In genomic region chr9:124351672-124352468, GRCh38 we compare ENCODE assay signal across 20 cellular contexts.
DNase-seq lines count a peak whose midpoint lies in the region; ATAC-seq, FAIRE-seq and TF ChIP-seq lines count a peak whose summit lies in the region.
"Had no signal": no experiment of that assay in that cellular context is flagged by ENCODE, and none has a peak within 500 bp of the region (broad histone marks: within the 10 kb centered on the region; RNA-seq: fewer than 3 reads in every experiment).

No MANE protein-coding gene starts in this region.

- H3K27me3 ChIP-seq in GM12878 (replicated peaks in 1 of 2; ENCODE audit: control insufficient read depth in 2 of 2, insufficient read depth in 2 of 2, low read length in 1 of 2) (no peaks in the 10 kb centered on the region), suprapubic skin (no peaks in the 10 kb centered on the region), esophagus muscularis mucosa (no peaks in the 10 kb centered on the region)

- RAD21 ChIA-PET in GM12878 (lab: Charles Lee; ENCODE audit: unreplicated experiment) = no interaction called here

- 91% methylated on average over 15 of the region's 15 CpGs for WGBS in GM12878 (ENCODE audit: insufficient coverage, insufficient replicate concordance, low lambda C conversion rate, missing lambda C conversion rate)
- 86% methylated on average over 15 of the region's 15 CpGs for WGBS in suprapubic skin
- 74% methylated on average over 15 of the region's 15 CpGs for WGBS in esophagus muscularis mucosa

- CTCF ChIA-PET in GM12878 (lab: Yijun Ruan, JAX) = interaction anchor here (1.3 kb wide), 1 partner anchor 225 kb away, joined by 5 read pairs; no protein-coding TSS in a partner anchor

- TSS peak; percentile 21 for BruUV-seq in GM12878 (replicated peaks; lab: Mats Ljungman, UMichigan)

- in situ Hi-C loops in GM12878 (cut with MboI) = no loop called here

- intact Hi-C loops in Right ventricle myocardium inferior (cut with DNase I) = no loop called here
- intact Hi-C loops in left cardiac atrium (cut with DNase I) = no loop called here
- intact Hi-C loops in GM12878 (cut with micrococcal nuclease; ENCODE audit: unreplicated experiment) = loop anchor here (10.0 kb wide), 2 partner anchors 227 to 387 kb away; no protein-coding TSS in a partner anchor
- intact Hi-C loops in kidney (cut with DNase I) = no loop called here
- intact Hi-C loops in esophagus muscularis mucosa (cut with DNase I) = no loop called here

- TF ChIP-seq EP300 in GM12878 (IDR thresholded peaks at IDR 0.05; ENCODE audit: borderline replicate concordance in 1 of 2, control insufficient read depth in 1 of 2, low read depth in 2 of 2, low read length in 2 of 2) (no peak), suprapubic skin (IDR thresholded peaks at IDR 0.05) (no peak), esophagus muscularis mucosa (IDR thresholded peaks at IDR 0.05) (no peak)

- H3K36me3 ChIP-seq in GM12878 (ENCODE audit: control insufficient read depth in 2 of 2, insufficient read depth in 2 of 2, low read length in 1 of 2) (peaks cover 50 to 63% of the 10 kb centered on the region in 2 experiments), kidney (ENCODE audit: control insufficient read depth in 1 of 2, insufficient read depth in 2 of 2, low read length in 2 of 2) (peaks cover 32 to 56% of the 10 kb centered on the region in 2 donors), suprapubic skin (peaks cover 95% of the 10 kb centered on the region), esophagus muscularis mucosa (peaks cover 50 to 99% (median 95%) of the 10 kb centered on the region in 4 donors)

- DNase-seq in Right ventricle myocardium inferior (ENCODE audit: missing footprints) (peak; percentile 46), left cardiac atrium (no peak), GM12878 (ENCODE audit: low read depth, low spot score) (no peak), kidney (peak; percentile 72), suprapubic skin (ENCODE audit: low spot score in 2 of 2) (peak; percentile 51 to 78), AG08396 (ENCODE audit: low spot score) (no peak), HT-29 (ENCODE audit: low spot score) (no peak), esophagus muscularis mucosa (ENCODE audit: extremely low spot score) (no peak)
- DNase-seq: activated CD4-positive, alpha-beta T cell treated with anti-CD3 and anti-CD28 coated beads, Interleukin-2, amount 50 U/mL, for 48 hours; CD4-positive, alpha-beta memory T cell; foreskin melanocyte; Kasumi-1; NCI-H1105 treated with DMSO at 0.1 percent for 48 hours; NCI-H82; RPMI8226; stimulated activated CD4-positive, alpha-beta T cell treated with anti-CD3 and anti-CD28 coated beads, Interleukin-12 subunit alpha, Interleukin-12 subunit beta, amount 100 ng/mL, for 4 hours; stimulated activated naive B cell treated with anti-CD40 and anti-IgM and Interleukin-4, amounts not matched to agents 10 μg/mL and 1 μg/mL and 100 μg/mL, for 72 hours had no signal

- no peak for FAIRE-seq in GM12878 (lab: Jason Lieb, UNC)
- no peak for FAIRE-seq in kidney (lab: Jason Lieb, UNC)
- FAIRE-seq: endometrium, urothelium cell line had no signal

- TF ChIP-seq CTCF in GM12878 (IDR thresholded peaks at IDR 0.05 in 2 of 3, conservative IDR thresholded peaks at IDR 0.05 in 1 of 3; ENCODE audit: control insufficient read depth in 2 of 3, extremely low read depth in 1 of 3, insufficient read depth in 1 of 3, low read depth in 3 of 3, low read length in 3 of 3) (no peak), kidney (IDR thresholded peaks at IDR 0.05; ENCODE audit: borderline replicate concordance, extremely low read depth, insufficient read depth) (no peak), suprapubic skin (IDR thresholded peaks at IDR 0.05) (no peak), esophagus muscularis mucosa (IDR thresholded peaks at IDR 0.05) (no peak)

- H2AFZ ChIP-seq in GM12878 (ENCODE audit: control insufficient read depth, low read depth, low read length) = no peak overlapping the region

- no peak overlapping the region for H3K27ac ChIP-seq in GM12878 (ENCODE audit: control insufficient read depth, insufficient read depth)
- H3K27ac ChIP-seq in kidney (ENCODE audit: low read depth in 2 of 2, low read length in 2 of 2) = no peak overlapping the region
- H3K27ac ChIP-seq in suprapubic skin = no peak overlapping the region
- H3K27ac ChIP-seq in esophagus muscularis mucosa (replicated peaks in 1 of 4) = no peak overlapping the region
- H3K27ac ChIP-seq: prostate gland had no signal

- H3K4me3 ChIP-seq in GM12878 = no peak overlapping the region
- H3K4me3 ChIP-seq in kidney (ENCODE audit: low read length in 2 of 2) = no peak overlapping the region
- H3K4me3 ChIP-seq in suprapubic skin = no peak overlapping the region
- no peak overlapping the region for H3K4me3 ChIP-seq in esophagus muscularis mucosa
- H3K4me3 ChIP-seq: prostate gland had no signal

- no peak for ATAC-seq in Right ventricle myocardium inferior
- ATAC-seq in left cardiac atrium = no peak
- no peak for ATAC-seq in GM12878
- ATAC-seq: stimulated activated naive B cell treated with anti-CD40 and anti-IgM and Interleukin-4, amounts not matched to agents 10 μg/mL and 1 μg/mL and 100 μg/mL, for 72 hours had no signal

- SMC1A ChIA-PET in GM12878 (lab: Charles Lee; ENCODE audit: uncharacterized antibody, unreplicated experiment) = interaction anchor here (2.2 kb wide), 1 partner anchor 225 kb away, joined by 7 read pairs; no protein-coding TSS in a partner anchor

- H3K79me2 ChIP-seq in GM12878 (ENCODE audit: control insufficient read depth, insufficient read depth, low read length) = peaks cover 2% of the 10 kb centered on the region; the same call in 1 of the 2 replicates

- POLR2A ChIA-PET in GM12878 (lab: Charles Lee) = interaction anchor here (0.6 kb wide), 1 partner anchor 18 kb away, joined by 7 read pairs; no protein-coding TSS in a partner anchor

- no peak for TF ChIP-seq RAD21 in GM12878 (IDR thresholded peaks at IDR 0.05; ENCODE audit: insufficient read depth, low read depth, low read length)

- no peak overlapping the region for H3K4me2 ChIP-seq in GM12878 (ENCODE audit: control insufficient read depth, insufficient read depth)

- TF ChIP-seq POLR2A in GM12878 (IDR thresholded peaks at IDR 0.05; ENCODE audit: low read depth, low read length) (no peak), suprapubic skin (IDR thresholded peaks at IDR 0.05) (no peak), esophagus muscularis mucosa (IDR thresholded peaks at IDR 0.05; ENCODE audit: low read depth) (no peak)

- H3K9ac ChIP-seq in GM12878 (ENCODE audit: control insufficient read depth, insufficient read depth, low read length) = no peak overlapping the region
- H3K9ac ChIP-seq in kidney (ENCODE audit: low read length in 2 of 2) = no peak overlapping the region

- H3K9me3 ChIP-seq in GM12878 (replicated peaks; ENCODE audit: control insufficient read depth, insufficient read depth, low read length) (no peaks in the 10 kb centered on the region), kidney (ENCODE audit: control insufficient read depth in 1 of 2, low read length in 2 of 2) (no peaks in the 10 kb centered on the region), suprapubic skin (no peaks in the 10 kb centered on the region), esophagus muscularis mucosa (no peaks in the 10 kb centered on the region)
- H3K9me3 ChIP-seq: prostate gland had no signal

- 0 out of 2 replicates have a peak, but pooled peaks cover 14% of the 10 kb centered on the region for H4K20me1 ChIP-seq in GM12878 (ENCODE audit: control insufficient read depth, insufficient read depth)

- H3K4me1 ChIP-seq in GM12878 (ENCODE audit: control insufficient read depth, insufficient read depth, low read length) = no peaks in the 10 kb centered on the region
- H3K4me1 ChIP-seq in kidney (ENCODE audit: control insufficient read depth in 1 of 2, insufficient read depth in 1 of 2, low read depth in 1 of 2, low read length in 2 of 2) = no peaks in the 10 kb centered on the region
- H3K4me1 ChIP-seq in suprapubic skin = no peaks in the 10 kb centered on the region
- peaks cover 0 to 19% (median 10%) of the 10 kb centered on the region in 4 donors for H3K4me1 ChIP-seq in esophagus muscularis mucosa
- H3K4me1 ChIP-seq: prostate gland had no signal

TF ChIP-seq in GM12878, 131 proteins besides CTCF, POLR2A, EP300 and RAD21:
- TF ChIP-seq CBFB (IDR thresholded peaks at IDR 0.05; ENCODE audit: low read depth) (0 out of 2 replicates have a peak, but pooled peaks have one; percentile 1), POLR2AphosphoS5 (IDR thresholded peaks at IDR 0.05; ENCODE audit: low read length) (0 out of 2 replicates have a peak, but pooled peaks have one; percentile 16), PML (IDR thresholded peaks at IDR 0.05; ENCODE audit: low read length) (no peak)

Comparison
In these comparisons a context has a peak if more than half of its experiments do, and no peak if none do; other contexts are left out.
1. DNase-seq: peak in Right ventricle myocardium inferior (single experiment), kidney (single experiment) and suprapubic skin (2 of 2); none in left cardiac atrium (single experiment), GM12878 (single experiment), AG08396 (single experiment), HT-29 (single experiment) and esophagus muscularis mucosa (single experiment).